ENCODE assay signal across 16 cellular contexts in genomic region chr1:203028067-203028783, GRCh38. TPM values are rescaled to one million over a fixed set of nuclear protein-coding genes. Genes with fewer than 3 reads are reported as not detected.
A peak's percentile ranks its signal among the peaks of the same experiment; 100 is the strongest.
DNase-seq lines count a peak whose midpoint lies in the region; ATAC-seq and TF ChIP-seq lines count a peak whose summit lies in the region.
"Had no signal": no experiment of that assay in that cellular context is flagged by ENCODE, and none has a peak within 500 bp of the region (broad histone marks: within the 10 kb centered on the region; RNA-seq: fewer than 3 reads in every experiment).

No MANE protein-coding gene starts in this region.

- peak overlapping the region; percentile 61 for H3K27ac ChIP-seq in cardiac muscle cell
- H3K27ac ChIP-seq in WERI-Rb-1: peak overlapping the region; percentile 91
- no peak overlapping the region for H3K27ac ChIP-seq in hepatocyte
- peak overlapping the region; percentile 45 to 77 for H3K27ac ChIP-seq in tibial artery
- H3K27ac ChIP-seq in lower lobe of right lung: no peak overlapping the region
- H3K27ac ChIP-seq: foreskin keratinocyte, transverse colon, VCaP had no signal

- H3K27ac Mint-ChIP-seq in naive thymus-derived CD8-positive, alpha-beta T cell: peak overlapping the region in 2 of 10 donors; percentile 12 to 28

- POLR2A ChIA-PET in naive thymus-derived CD8-positive, alpha-beta T cell (lab: Charles Lee): interaction anchor here (0.6 to 1.0 kb wide), 3 partner anchors 21 to 637 kb away, joined by 3 read pairs; partner anchors contain the start of gene TMEM183A

- peak overlapping the region; percentile 98 for H3K4me2 ChIP-seq in hepatocyte

- 80% methylated on average over 9 of the region's 9 CpGs for WGBS in hepatocyte (ENCODE audit: low lambda C conversion rate, missing lambda C conversion rate)

- H3K4me1 Mint-ChIP-seq in naive thymus-derived CD8-positive, alpha-beta T cell: peaks cover 6 to 11% (median 10%) of the 10 kb centered on the region in 4 donors

- H3K4me3 Mint-ChIP-seq in naive thymus-derived CD8-positive, alpha-beta T cell: peak overlapping the region in 5 of 10 donors; percentile 31 to 85 (median 77)

- TF ChIP-seq CTCF in cardiac muscle cell (IDR thresholded peaks at IDR 0.05; ENCODE audit: low read depth, low read length) (no peak), WERI-Rb-1 (IDR thresholded peaks at IDR 0.05; ENCODE audit: low read depth, low read length) (no peak), hepatocyte (IDR thresholded peaks at IDR 0.05; ENCODE audit: poor library complexity) (no peak), tibial artery (IDR thresholded peaks at IDR 0.05) (no peak), lower lobe of right lung (IDR thresholded peaks at IDR 0.05) (no peak)

- H3K4me1 ChIP-seq in cardiac muscle cell (ENCODE audit: low read depth) (peaks cover 30% of the 10 kb centered on the region), hepatocyte (ENCODE audit: insufficient read depth) (peaks cover 10% of the 10 kb centered on the region), tibial artery (peaks cover 0 to 40% (median 27%) of the 10 kb centered on the region in 4 donors), lower lobe of right lung (peaks cover 9% of the 10 kb centered on the region)
- H3K4me1 ChIP-seq: foreskin keratinocyte had no signal

- H3K4me3 ChIP-seq in cardiac muscle cell (peak overlapping the region; percentile 61), WERI-Rb-1 (ENCODE audit: low read depth, low read length) (peak overlapping the region; percentile 82), hepatocyte (no peak overlapping the region), tibial artery (no peak overlapping the region), lower lobe of right lung (no peak overlapping the region)
- H3K4me3 ChIP-seq: transverse colon had no signal

- DNase-seq in cardiac muscle cell (ENCODE audit: low read depth in 1 of 2, low spot score in 1 of 2): peak; percentile 38 to 41
- DNase-seq in Right ventricle myocardium inferior (ENCODE audit: missing footprints): no peak
- DNase-seq in WERI-Rb-1: peak; percentile 46
- DNase-seq in hepatocyte (ENCODE audit: low spot score): peak; percentile 57
- peak in 1 of 2 donors; percentile 53 for DNase-seq in tibial artery
- no peak for DNase-seq in naive thymus-derived CD8-positive, alpha-beta T cell
- DNase-seq in lower lobe of right lung: no peak
- DNase-seq: activated gamma-delta T cell treated with Interleukin-2 at 50 U/mL for 16 hours; CD4-positive, alpha-beta memory T cell; foreskin keratinocyte; left colon; RPMI8226; transverse colon had no signal

- ATAC-seq in Right ventricle myocardium inferior (no peak), GM19395 (IDR thresholded peaks at IDR 0.05; ENCODE audit: unreplicated experiment) (no peak), lower lobe of right lung (no peak)
- no peak for ATAC-seq in naive thymus-derived CD8-positive, alpha-beta T cell
- ATAC-seq: foreskin keratinocyte had no signal

- H3K27me3 ChIP-seq in cardiac muscle cell (no peaks in the 10 kb centered on the region), WERI-Rb-1 (ENCODE audit: insufficient read depth, low read depth, severe bottlenecking) (no peaks in the 10 kb centered on the region), hepatocyte (peaks cover 15% of the 10 kb centered on the region), tibial artery (no peaks in the 10 kb centered on the region), lower lobe of right lung (ENCODE audit: low read depth) (peaks cover 5% of the 10 kb centered on the region)

- no peaks in the 10 kb centered on the region for H3K79me2 ChIP-seq in hepatocyte

- no peak overlapping the region for H2AFZ ChIP-seq in hepatocyte

- intact Hi-C loops in Right ventricle myocardium inferior (cut with DNase I) (no loop called here), tibial artery (cut with DNase I; ENCODE audit: low total_unique reads) (no loop called here), lower lobe of right lung (cut with DNase I) (no loop called here)

- H3K36me3 Mint-ChIP-seq in naive thymus-derived CD8-positive, alpha-beta T cell: peaks cover 0 to 10% (median 0%) of the 10 kb centered on the region in 3 donors

- H3K36me3 ChIP-seq in cardiac muscle cell: peaks cover 9% of the 10 kb centered on the region
- H3K36me3 ChIP-seq in WERI-Rb-1: peaks cover 48% of the 10 kb centered on the region
- no peaks in the 10 kb centered on the region for H3K36me3 ChIP-seq in hepatocyte (replicated peaks; ENCODE audit: insufficient read depth, low read depth)
- H3K36me3 ChIP-seq in tibial artery: peaks cover 8 to 15% (median 8%) of the 10 kb centered on the region in 3 donors
- H3K36me3 ChIP-seq in lower lobe of right lung: peaks cover 16% of the 10 kb centered on the region

- H3K9me3 ChIP-seq in cardiac muscle cell (ENCODE audit: low read depth): no peaks in the 10 kb centered on the region
- H3K9me3 ChIP-seq in WERI-Rb-1 (ENCODE audit: severe bottlenecking): no peaks in the 10 kb centered on the region
- H3K9me3 ChIP-seq in hepatocyte (ENCODE audit: low read depth): no peaks in the 10 kb centered on the region
- H3K9me3 ChIP-seq in tibial artery: no peaks in the 10 kb centered on the region
- no peaks in the 10 kb centered on the region for H3K9me3 ChIP-seq in lower lobe of right lung
- H3K9me3 ChIP-seq: transverse colon had no signal

- peaks cover 0 to 7% (median 0%) of the 10 kb centered on the region in 5 donors for H3K27me3 Mint-ChIP-seq in naive thymus-derived CD8-positive, alpha-beta T cell

- no peaks in the 10 kb centered on the region for H4K20me1 ChIP-seq in hepatocyte (ENCODE audit: insufficient read depth, poor library complexity, severe bottlenecking)

- H3K9me3 Mint-ChIP-seq in naive thymus-derived CD8-positive, alpha-beta T cell: peaks cover 0 to 12% (median 0%) of the 10 kb centered on the region in 9 donors

- no peaks in the 10 kb centered on the region for H3K9me2 ChIP-seq in hepatocyte (replicated peaks; ENCODE audit: insufficient read depth)

RNA-seq across cellular contexts. Expression of gene PPFIA4, which starts 1.9 kb away (rescaled TPM):
- total RNA-seq in cardiac muscle cell: 207 and 215 TPM in 2 replicates
- polyA plus RNA-seq in cardiac muscle cell: 63.0 and 97.5 TPM in 2 replicates
- total RNA-seq in Right ventricle myocardium inferior: 22.2 TPM
- 1.1 and 1.4 TPM in 2 replicates for total RNA-seq in hepatocyte
- 1.7 and 5.2 TPM in 2 replicates for polyA plus RNA-seq in hepatocyte
- total RNA-seq in naive thymus-derived CD8-positive, alpha-beta T cell: 1 to 10 TPM; 1.4 to 1.6 TPM
- polyA plus RNA-seq in naive thymus-derived CD8-positive, alpha-beta T cell: under 1 TPM in 1 of 3 donors, not detected in 2; 0.18 TPM
- total RNA-seq in lower lobe of right lung: 1.3 TPM
- polyA plus RNA-seq: CD4-positive, alpha-beta memory T cell had no signal

RNA-seq across cellular contexts. Expression of gene TMEM183A, which starts 21.1 kb away (rescaled TPM):
- total RNA-seq in cardiac muscle cell (67.1 and 109 TPM in 2 replicates), Right ventricle myocardium inferior (24.0 TPM), hepatocyte (78.8 and 105 TPM in 2 replicates), lower lobe of right lung (52.0 TPM)
- polyA plus RNA-seq in cardiac muscle cell (56.1 and 99.7 TPM in 2 replicates), hepatocyte (61.0 and 65.2 TPM in 2 replicates)
- total RNA-seq in naive thymus-derived CD8-positive, alpha-beta T cell: 10 to 100 TPM; 85.4 to 92.0 TPM
- polyA plus RNA-seq in naive thymus-derived CD8-positive, alpha-beta T cell: 10 to 100 TPM; 46.2 to 53.6 (median 47.4) TPM

RNA-seq across cellular contexts. Expression of gene MYOG, which starts 57.6 kb away (rescaled TPM):
- total RNA-seq in cardiac muscle cell (0.18 TPM in 1 of 2 replicates, not detected in the other), Right ventricle myocardium inferior (not detected), hepatocyte (not detected in 2 replicates), lower lobe of right lung (not detected)
- polyA plus RNA-seq in cardiac muscle cell (0.62 TPM in 1 of 2 replicates, not detected in the other), hepatocyte (not detected in 2 replicates)
- not detected for total RNA-seq in naive thymus-derived CD8-positive, alpha-beta T cell
- not detected for polyA plus RNA-seq in naive thymus-derived CD8-positive, alpha-beta T cell
- total RNA-seq: CD4-positive, alpha-beta memory T cell; foreskin keratinocyte; left colon; MCF 10A; transverse colon had no signal
- polyA plus RNA-seq: CD4-positive, alpha-beta memory T cell; foreskin keratinocyte had no signal

Comparison
In these comparisons a context has a peak if more than half of its experiments do, and no peak if none do; other contexts are left out.
1. DNase-seq: peak in cardiac muscle cell (2 of 2), WERI-Rb-1 (single experiment) and hepatocyte (single experiment); none in Right ventricle myocardium inferior (single experiment), naive thymus-derived CD8-positive, alpha-beta T cell (0 of 10) and lower lobe of right lung (single experiment).
2. H3K27ac ChIP-seq: peak in cardiac muscle cell (single experiment), WERI-Rb-1 (single experiment) and tibial artery (2 of 2); none in hepatocyte (single experiment) and lower lobe of right lung (single experiment).
3. H3K4me3 ChIP-seq: peak in cardiac muscle cell (single experiment) and WERI-Rb-1 (single experiment); none in hepatocyte (single experiment), tibial artery (0 of 2) and lower lobe of right lung (single experiment).